In the genomic region with DNA sequence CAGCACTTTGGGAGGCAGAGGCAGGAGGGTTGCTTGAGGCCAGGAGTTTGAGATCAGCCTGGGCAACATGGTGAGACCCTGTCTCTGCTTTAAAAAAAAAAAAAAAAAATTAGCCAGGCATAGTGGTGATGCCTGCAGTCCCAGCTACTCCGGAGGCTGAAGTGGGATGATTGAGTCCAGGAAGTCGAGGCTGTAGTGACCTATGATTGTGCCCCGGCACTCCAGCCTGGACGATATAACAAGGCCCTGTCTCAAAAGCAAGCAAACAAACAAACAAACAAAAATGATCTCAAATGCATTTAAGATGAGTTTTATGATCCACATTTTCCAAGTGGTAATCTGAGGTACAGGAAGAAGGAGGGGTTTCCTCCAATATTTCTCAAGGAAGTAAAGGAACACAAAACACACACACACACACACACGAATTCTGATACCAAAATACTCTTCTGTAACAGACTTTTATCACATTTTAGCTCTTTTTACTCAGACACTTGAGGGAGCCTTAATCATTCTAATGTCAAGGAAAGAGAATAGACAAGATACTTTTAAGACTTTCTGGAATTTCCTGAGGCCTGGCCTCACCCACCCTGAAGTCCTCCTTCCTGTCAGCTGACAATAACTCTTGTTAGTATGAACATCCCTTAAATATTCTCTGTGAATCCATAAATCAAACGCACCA, we compare ENCODE assay signal across 10 cellular contexts. TPM values are rescaled to one million over a fixed set of nuclear protein-coding genes. Genes with fewer than 3 reads are reported as not detected.
DNase-seq lines count a peak whose midpoint lies in the region; ATAC-seq and TF ChIP-seq lines count a peak whose summit lies in the region.
"Had no signal": no experiment of that assay in that cellular context is flagged by ENCODE, and none has a peak within 500 bp of the region (broad histone marks: within the 10 kb centered on the region; RNA-seq: fewer than 3 reads in every experiment).

No MANE protein-coding gene starts in this region.

- intact Hi-C loops in esophagus squamous epithelium (cut with DNase I) = no loop called here
- intact Hi-C loops in body of pancreas (cut with DNase I) = no loop called here

- H3K36me3 ChIP-seq in SK-N-MC (ENCODE audit: insufficient read depth, low read length) (peaks cover 12% of the 10 kb centered on the region), esophagus squamous epithelium (peaks cover 0 to 7% (median 0%) of the 10 kb centered on the region in 3 donors), parathyroid adenoma (ENCODE audit: control insufficient read depth, insufficient read depth, low read length) (no peaks in the 10 kb centered on the region), body of pancreas (replicated peaks in 1 of 2; ENCODE audit: insufficient read depth in 1 of 2, low read depth in 2 of 2) (peaks cover 0 to 2% of the 10 kb centered on the region in 2 donors)

- TF ChIP-seq CTCF in esophagus squamous epithelium (IDR thresholded peaks at IDR 0.05) (no peak), parathyroid adenoma (IDR thresholded peaks at IDR 0.05) (no peak), body of pancreas (IDR thresholded peaks at IDR 0.05) (no peak)

- H3K4me1 ChIP-seq in esophagus squamous epithelium (peaks cover 14 to 86% (median 38%) of the 10 kb centered on the region in 3 donors), parathyroid adenoma (no peaks in the 10 kb centered on the region), body of pancreas (no peaks in the 10 kb centered on the region)

- WGBS in esophagus squamous epithelium, 2 donors = 54 to 64% methylated on average over 6 of the region's 6 CpGs
- 86 to 87% methylated on average over 6 of the region's 6 CpGs for WGBS in body of pancreas, 2 donors

- H3K27ac ChIP-seq in SK-N-MC (peak overlapping the region; percentile 87), esophagus squamous epithelium (peak overlapping the region; percentile 46 to 80 (median 70)), parathyroid adenoma (peak overlapping the region; percentile 47), body of pancreas (peak overlapping the region in 1 of 4 donors; percentile 53)
- H3K27ac ChIP-seq: KMS-11 had no signal

- TF ChIP-seq POLR2A in esophagus squamous epithelium (IDR thresholded peaks at IDR 0.05) (no peak), body of pancreas (IDR thresholded peaks at IDR 0.05) (no peak)

- ATAC-seq in GM21447 (IDR thresholded peaks at IDR 0.05; ENCODE audit: unreplicated experiment) (no peak), HG03045 (IDR thresholded peaks at IDR 0.05; ENCODE audit: unreplicated experiment) (no peak), GM19351 (IDR thresholded peaks at IDR 0.05; ENCODE audit: unreplicated experiment) (no peak), body of pancreas (no peak)

- H3K9me3 ChIP-seq in SK-N-MC (ENCODE audit: low read depth, low read length) (no peaks in the 10 kb centered on the region), esophagus squamous epithelium (no peaks in the 10 kb centered on the region), parathyroid adenoma (ENCODE audit: control insufficient read depth, low read length) (no peaks in the 10 kb centered on the region), body of pancreas (no peaks in the 10 kb centered on the region)

- H3K4me2 ChIP-seq in parathyroid adenoma (ENCODE audit: low read length) = no peak overlapping the region
- H3K4me2 ChIP-seq: KMS-11 had no signal

- H3K4me3 ChIP-seq in SK-N-MC = peak overlapping the region; percentile 65
- H3K4me3 ChIP-seq in esophagus squamous epithelium = no peak overlapping the region
- no peak overlapping the region for H3K4me3 ChIP-seq in parathyroid adenoma (ENCODE audit: low read depth, low read length)
- H3K4me3 ChIP-seq in body of pancreas = no peak overlapping the region

- H3K79me2 ChIP-seq in parathyroid adenoma = no peaks in the 10 kb centered on the region

- no peak overlapping the region for H2AFZ ChIP-seq in parathyroid adenoma

- H3K9ac ChIP-seq in SK-N-MC (ENCODE audit: insufficient read length) = peak overlapping the region; percentile 46
- H3K9ac ChIP-seq in parathyroid adenoma = no peak overlapping the region
- H3K9ac ChIP-seq: KMS-11 had no signal

- H3K27me3 ChIP-seq in esophagus squamous epithelium = no peaks in the 10 kb centered on the region
- H3K27me3 ChIP-seq in parathyroid adenoma (ENCODE audit: control insufficient read depth, insufficient read depth, low read length) = no peaks in the 10 kb centered on the region
- no peaks in the 10 kb centered on the region for H3K27me3 ChIP-seq in body of pancreas

- DNase-seq in EH (ENCODE audit: low read depth) = peak; percentile 83
- DNase-seq in SK-N-MC (ENCODE audit: low read depth, low spot score) = no peak
- no peak for DNase-seq in esophagus squamous epithelium (lab: John Stamatoyannopoulos, UW)
- no peak for DNase-seq in body of pancreas
- DNase-seq: stimulated activated CD8-positive, alpha-beta memory T cell treated with anti-CD3 and anti-CD28 coated beads, Interleukin-4, amount 100 ng/mL, for 48 hours had no signal

RNA-seq across cellular contexts. Expression of gene CERS5, which starts 44.4 kb away (rescaled TPM):
- total RNA-seq in esophagus squamous epithelium (10 to 100 TPM; 13.0 to 27.5 (median 21.2) TPM), body of pancreas (10 to 100 TPM; 17.8 to 20.2 TPM)
